9 cellular contexts compared by ENCODE assay signal in the genomic region with DNA sequence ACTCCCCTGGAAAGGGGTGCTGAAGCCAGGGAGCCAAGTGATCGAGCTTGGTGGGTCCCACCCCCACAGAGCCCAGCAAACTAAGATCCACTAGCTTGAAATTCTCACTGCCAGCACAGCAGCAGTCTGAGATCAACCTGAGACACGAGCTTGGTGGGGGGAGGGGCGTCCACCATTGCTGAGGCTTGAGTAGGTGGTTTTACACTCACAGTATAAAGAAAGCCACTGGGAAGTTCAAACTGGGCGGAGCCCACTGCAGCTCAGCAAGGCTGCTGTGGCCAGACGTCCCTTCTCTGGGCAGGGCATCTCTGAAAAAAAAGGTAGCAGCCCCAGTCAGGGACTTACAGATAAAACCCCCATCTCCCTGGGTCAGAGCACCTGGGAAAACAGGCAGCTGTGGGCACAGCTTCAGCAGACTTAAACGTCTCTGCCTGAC. TPM values are rescaled to one million over a fixed set of nuclear protein-coding genes. Genes with fewer than 3 reads are reported as not detected.
"Had no signal": no experiment of that assay in that cellular context is flagged by ENCODE, and none has a peak within 500 bp of the region (broad histone marks: within the 10 kb centered on the region; RNA-seq: fewer than 3 reads in every experiment).

No MANE protein-coding gene starts in this region.

RNA-seq across cellular contexts. Expression of a gene that starts 42.0 kb away (rescaled TPM):
- total RNA-seq: cardiac septum, chondrocyte, epithelial cell of proximal tubule, fibroblast of villous mesenchyme, left ventricle myocardium inferior, lung microvascular endothelial cell, natural killer cell, sigmoid colon had no signal
- polyA plus RNA-seq: heart left ventricle, sigmoid colon had no signal
